Comparison of ENCODE assay signal across 24 cellular contexts in genomic region chr5:132245593-132245992, GRCh38. TPM values are rescaled to one million over a fixed set of nuclear protein-coding genes. Genes with fewer than 3 reads are reported as not detected.
A peak's percentile ranks its signal among the peaks of the same experiment; 100 is the strongest.
DNase-seq lines count a peak whose midpoint lies in the region; FAIRE-seq and TF ChIP-seq lines count a peak whose summit lies in the region.
"Had no signal": no experiment of that assay in that cellular context is flagged by ENCODE, and none has a peak within 500 bp of the region (broad histone marks: within the 10 kb centered on the region; RNA-seq: fewer than 3 reads in every experiment).

No MANE protein-coding gene starts in this region.

- H3K27ac ChIP-seq in small intestine (ENCODE audit: low read depth in 1 of 2, low read length in 1 of 2) (peak overlapping the region in 1 of 2 donors; percentile 61), tibial artery (no peak overlapping the region), transverse colon (no peak overlapping the region), SJCRH30 (no peak overlapping the region)
- H3K27ac ChIP-seq: A549; BLaER1 treated with 17β-estradiol and CSF1 and Interleukin-3, amounts not matched to agents 10 nM and 100 nM had no signal

- no peak for TF ChIP-seq EP300 in transverse colon (IDR thresholded peaks at IDR 0.05; ENCODE audit: low read depth)

- WGBS in small intestine, 3 donors, result 8 to 50% (median 20%) methylated on average over 1 of the region's 1 CpG
- 17 to 50% methylated on average over 1 of the region's 1 CpG for WGBS in transverse colon (ENCODE audit: low coverage in 1 of 2), 2 donors

- H3K4me3 ChIP-seq in fibroblast of villous mesenchyme (ENCODE audit: low read depth, low read length), result no peak overlapping the region
- H3K4me3 ChIP-seq in small intestine (ENCODE audit: low read depth in 1 of 2, low read length in 2 of 2), result no peak overlapping the region
- H3K4me3 ChIP-seq in tibial artery, result no peak overlapping the region
- no peak overlapping the region for H3K4me3 ChIP-seq in transverse colon
- no peak overlapping the region for H3K4me3 ChIP-seq in SJCRH30
- H3K4me3 ChIP-seq: A549; BLaER1 treated with 17β-estradiol and CSF1 and Interleukin-3, amounts not matched to agents 10 nM and 100 nM; GM12878; GM23338 had no signal

- H3K4me1 ChIP-seq in small intestine (ENCODE audit: control insufficient read depth in 2 of 2, insufficient read depth in 1 of 2, low read depth in 1 of 2, low read length in 1 of 2), result peaks cover 0 to 4% of the 10 kb centered on the region in 2 donors
- no peaks in the 10 kb centered on the region for H3K4me1 ChIP-seq in tibial artery
- H3K4me1 ChIP-seq in transverse colon, result peaks cover 0 to 9% (median 5%) of the 10 kb centered on the region in 4 donors
- H3K4me1 ChIP-seq in SJCRH30, result no peaks in the 10 kb centered on the region
- H3K4me1 ChIP-seq: A549, BE2C had no signal

- intact Hi-C loops in tibial artery (cut with DNase I; ENCODE audit: low total_unique reads), result no loop called here
- intact Hi-C loops in transverse colon (cut with DNase I; ENCODE audit: low total_unique reads), result no loop called here

- H3K9me3 ChIP-seq in small intestine (ENCODE audit: control insufficient read depth, low read depth), result no peaks in the 10 kb centered on the region
- H3K9me3 ChIP-seq in tibial artery, result peaks cover 0 to 16% (median 4%) of the 10 kb centered on the region in 3 donors
- peaks cover 3 to 7% of the 10 kb centered on the region in 2 donors for H3K9me3 ChIP-seq in transverse colon
- peaks cover 8% of the 10 kb centered on the region for H3K9me3 ChIP-seq in SJCRH30 (replicated peaks)
- H3K9me3 ChIP-seq: BE2C had no signal

- peak; percentile 39 for DNase-seq in NCI-H69 (lab: John Stamatoyannopoulos, UW)
- peak; percentile 47 for DNase-seq in fibroblast of villous mesenchyme (ENCODE audit: low read depth)
- DNase-seq in small intestine, result peak; percentile 78
- DNase-seq in tibial artery, result no peak
- DNase-seq in transverse colon, result no peak
- DNase-seq in SJCRH30, result no peak
- DNase-seq: 8988T; ACHN; AML-193; BE2C; CD4-positive, alpha-beta T cell; CD8-positive, alpha-beta memory T cell; DMS 273 treated with DMSO at 0.1 percent for 48 hours; DMS79; EL; GDM1; H9 had no signal

- TF ChIP-seq CTCF in fibroblast of villous mesenchyme (IDR thresholded peaks at IDR 0.05; ENCODE audit: insufficient read depth, low read depth, low read length) (no peak), tibial artery (IDR thresholded peaks at IDR 0.05) (no peak), transverse colon (IDR thresholded peaks at IDR 0.05) (no peak)

- FAIRE-seq in small intestine (lab: Jason Lieb, UNC), result no peak
- FAIRE-seq: A549, D721Med, GM12878, GM19239 had no signal

- TF ChIP-seq POLR2A in transverse colon (IDR thresholded peaks at IDR 0.05), result no peak

- H3K27me3 ChIP-seq in small intestine (ENCODE audit: control insufficient read depth in 2 of 2, insufficient read depth in 2 of 2, low read length in 2 of 2), result no peaks in the 10 kb centered on the region
- H3K27me3 ChIP-seq in tibial artery, result no peaks in the 10 kb centered on the region
- H3K27me3 ChIP-seq in transverse colon, result no peaks in the 10 kb centered on the region
- H3K27me3 ChIP-seq in SJCRH30, result no peaks in the 10 kb centered on the region
- H3K27me3 ChIP-seq: BE2C; BLaER1 treated with 17β-estradiol and CSF1 and Interleukin-3, amounts not matched to agents 10 nM and 100 nM had no signal

- H3K36me3 ChIP-seq in small intestine (ENCODE audit: control insufficient read depth in 2 of 2, insufficient read depth in 2 of 2, low read length in 2 of 2), result no peaks in the 10 kb centered on the region
- no peaks in the 10 kb centered on the region for H3K36me3 ChIP-seq in tibial artery
- H3K36me3 ChIP-seq in transverse colon, result no peaks in the 10 kb centered on the region
- no peaks in the 10 kb centered on the region for H3K36me3 ChIP-seq in SJCRH30
- H3K36me3 ChIP-seq: BE2C; BLaER1 treated with 17β-estradiol and CSF1 and Interleukin-3, amounts not matched to agents 10 nM and 100 nM had no signal

- in situ Hi-C loops in transverse colon (cut with MboI; ENCODE audit: low pct_ligation_motif_present in 1 of 4, low pct_unique_long_range_greater_than_20kb in 1 of 4, low sequenced_read_pairs in 3 of 4), result no loop called here

RNA-seq across cellular contexts. Expression of gene PDLIM4, which starts 11.9 kb away (rescaled TPM):
- total RNA-seq in fibroblast of villous mesenchyme (42.8 and 97.2 TPM in 2 replicates), transverse colon (10 to 100 TPM in 3 of 4 donors, 1 to 10 TPM in 1; 9.7 to 43.4 (median 19.7) TPM)
- 10 to 100 TPM in 1 of 3 donors, 1 to 10 TPM in 2; 2.5 to 14.2 (median 5.9) TPM for polyA plus RNA-seq in small intestine
- 65.4 and 66.3 TPM in 2 replicates for total RNA-seq in SJCRH30 (2014; rRNA removed; shearing (Covaris generic))
- total RNA-seq: CD4-positive, alpha-beta T cell had no signal
- polyA plus RNA-seq: CD14-positive monocyte; CD8-positive, alpha-beta memory T cell had no signal

RNA-seq across cellular contexts. Expression of gene P4HA2, which starts 17.9 kb away (rescaled TPM):
- total RNA-seq in fibroblast of villous mesenchyme (161 and 191 TPM in 2 replicates), transverse colon (10 to 100 TPM; 22.1 to 53.5 (median 32.7) TPM)
- 10 to 100 TPM; 15.7 to 24.8 (median 19.1) TPM for polyA plus RNA-seq in small intestine
- 75.5 and 77.7 TPM in 2 replicates for total RNA-seq in SJCRH30 (2014; rRNA removed; shearing (Covaris generic))
- total RNA-seq: CD4-positive, alpha-beta T cell had no signal
- polyA plus RNA-seq: CD8-positive, alpha-beta memory T cell had no signal

RNA-seq across cellular contexts. Expression of gene SLC22A4, which starts 48.6 kb away (rescaled TPM):
- total RNA-seq in fibroblast of villous mesenchyme (6.8 and 16.4 TPM in 2 replicates), transverse colon (10 to 100 TPM in 2 of 4 donors, 1 to 10 TPM in 1, not detected in 1; 1.6 to 48.3 (median 14.5) TPM)
- polyA plus RNA-seq in small intestine, result 1 to 10 TPM; 1.5 to 5.7 (median 4.2) TPM
- total RNA-seq in SJCRH30 (2014; rRNA removed; shearing (Covaris generic)), result 0.28 and 1.1 TPM in 2 replicates

Comparison
In these comparisons a context has a peak if more than half of its experiments do, and no peak if none do; other contexts are left out.
1. DNase-seq: peak in NCI-H69 (single experiment), fibroblast of villous mesenchyme (single experiment) and small intestine (single experiment); none in tibial artery (0 of 2), transverse colon (single experiment) and SJCRH30 (0 of 2).